In the genomic region with DNA sequence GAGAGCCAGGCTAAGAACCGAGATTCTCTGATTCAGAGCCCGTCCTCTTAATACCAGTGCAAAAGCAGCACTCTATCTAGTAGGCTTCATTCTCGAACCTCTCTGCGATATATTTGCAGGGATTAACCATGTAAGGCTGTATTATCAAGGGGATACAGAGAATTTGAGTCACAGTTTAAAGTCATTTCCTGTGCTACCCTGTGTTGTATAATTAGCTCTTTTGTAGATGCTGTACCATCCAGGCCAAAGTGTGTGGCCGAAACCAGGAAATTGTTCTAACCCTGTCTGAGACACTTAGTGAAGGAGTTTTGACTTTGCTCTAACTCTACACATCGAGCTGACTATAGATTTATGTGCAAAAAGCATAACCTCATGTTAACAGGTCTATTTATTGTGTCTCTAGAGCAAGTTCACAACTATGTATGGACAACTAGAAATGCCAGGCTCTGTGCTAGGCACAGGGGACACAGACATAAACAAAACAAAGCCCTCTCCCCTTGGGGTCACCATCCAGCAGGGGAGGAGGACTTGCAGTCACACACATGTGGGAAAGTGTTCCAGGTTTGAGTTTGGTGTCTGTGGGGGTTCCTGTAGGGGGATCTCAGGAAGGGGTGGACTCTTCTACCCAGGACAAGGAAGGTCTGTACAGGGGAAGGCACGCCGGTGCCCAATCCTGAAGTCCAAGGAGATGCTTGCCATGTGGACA, we compare ENCODE assay signal across 8 cellular contexts.
DNase-seq lines count a peak whose midpoint lies in the region; ATAC-seq and TF ChIP-seq lines count a peak whose summit lies in the region.

No MANE protein-coding gene starts in this region.

- no peak for TF ChIP-seq CTCF in right lobe of liver (IDR thresholded peaks at IDR 0.05)
- no peak for TF ChIP-seq CTCF in vagina (IDR thresholded peaks at IDR 0.05)

- peaks cover 41% of the 10 kb centered on the region for H3K36me3 Mint-ChIP-seq in activated CD4-positive, alpha-beta T cell treated with anti-CD3 and anti-CD28 coated beads for 36 hours (ENCODE audit: low read depth)

- POLR2A ChIA-PET in activated CD4-positive, alpha-beta T cell treated with anti-CD3 and anti-CD28 coated beads for 36 hours (lab: Charles Lee) = interaction anchor here (0.6 to 1.2 kb wide), 4 partner anchors 12 to 526 kb away, joined by 3 to 4 read pairs (median 3); no protein-coding TSS in a partner anchor

- peaks cover 75% of the 10 kb centered on the region for H3K4me1 Mint-ChIP-seq in activated CD4-positive, alpha-beta T cell treated with anti-CD3 and anti-CD28 coated beads for 36 hours

- 57% methylated on average over 8 of the region's 8 CpGs for WGBS in right lobe of liver (ENCODE audit: insufficient coverage, low coverage, low lambda C conversion rate, missing lambda C conversion rate)

- H3K27ac ChIP-seq in right lobe of liver (peak overlapping the region in 2 of 3 donors; percentile 10 to 59), vagina (peak overlapping the region; percentile 61)

- H3K4me1 ChIP-seq in right lobe of liver (peaks cover 0 to 39% (median 15%) of the 10 kb centered on the region in 4 donors), vagina (peaks cover 66% of the 10 kb centered on the region)

- no peak overlapping the region for H3K4me3 ChIP-seq in right lobe of liver
- H3K4me3 ChIP-seq in vagina = no peak overlapping the region

- no peaks in the 10 kb centered on the region for H3K9me3 ChIP-seq in right lobe of liver
- no peaks in the 10 kb centered on the region for H3K9me3 ChIP-seq in vagina

- peak; percentile 78 for DNase-seq in activated CD4-positive, alpha-beta T cell treated with anti-CD3 and anti-CD28 coated beads for 36 hours
- no peak for DNase-seq in activated CD4-positive, alpha-beta T cell treated with anti-CD3 and anti-CD28 coated beads, Interleukin-2, amount 50 U/mL, for 4 hours
- peak; percentile 26 for DNase-seq in activated CD8-positive, alpha-beta memory T cell treated with anti-CD3 and anti-CD28 coated beads, Interleukin-2, amount 50 U/mL, for 24 hours (ENCODE audit: extremely low read depth)
- DNase-seq in right lobe of liver = no peak
- DNase-seq in vagina (ENCODE audit: extremely low spot score in 2 of 2) = no peak
- DNase-seq in GM19238 (ENCODE audit: insufficient read length, low spot score) = no peak
- DNase-seq in posterior vena cava (ENCODE audit: low spot score) = no peak

- H3K27me3 Mint-ChIP-seq in activated CD4-positive, alpha-beta T cell treated with anti-CD3 and anti-CD28 coated beads for 36 hours = no peaks in the 10 kb centered on the region

- no peaks in the 10 kb centered on the region for H3K27me3 ChIP-seq in right lobe of liver
- H3K27me3 ChIP-seq in vagina = no peaks in the 10 kb centered on the region

- CTCF ChIA-PET in activated CD4-positive, alpha-beta T cell treated with anti-CD3 and anti-CD28 coated beads for 36 hours (lab: Charles Lee) = interaction anchor here (1.1 to 2.7 kb wide), 3 partner anchors 74 to 182 kb away, joined by 3 to 9 read pairs (median 5); a partner anchor contains a TSS

- H3K27ac Mint-ChIP-seq in activated CD4-positive, alpha-beta T cell treated with anti-CD3 and anti-CD28 coated beads for 36 hours = peak overlapping the region; percentile 71

- TF ChIP-seq POLR2A in right lobe of liver (IDR thresholded peaks at IDR 0.05) (no peak), vagina (IDR thresholded peaks at IDR 0.05) (no peak)

- peaks cover 5% of the 10 kb centered on the region for H3K9me3 Mint-ChIP-seq in activated CD4-positive, alpha-beta T cell treated with anti-CD3 and anti-CD28 coated beads for 36 hours (ENCODE audit: low read depth)

- peak; percentile 78 for ATAC-seq in activated CD4-positive, alpha-beta T cell treated with anti-CD3 and anti-CD28 coated beads for 36 hours
- peak; percentile 79 for ATAC-seq in HG03108 (IDR thresholded peaks at IDR 0.05; ENCODE audit: unreplicated experiment)
- ATAC-seq in right lobe of liver = peak in 3 of 4 donors; percentile 13 to 62 (median 34)

- peak overlapping the region; percentile 11 for H3K4me3 Mint-ChIP-seq in activated CD4-positive, alpha-beta T cell treated with anti-CD3 and anti-CD28 coated beads for 36 hours

- H3K36me3 ChIP-seq in right lobe of liver (no peaks in the 10 kb centered on the region), vagina (no peaks in the 10 kb centered on the region)

- intact Hi-C loops in activated CD4-positive, alpha-beta T cell treated with anti-CD3 and anti-CD28 coated beads for 36 hours (cut with DNase I, micrococcal nuclease) = loop anchor here (1.0 to 5.0 kb wide), 9 partner anchors 19 to 388 kb away; no protein-coding TSS in a partner anchor
- intact Hi-C loops in right lobe of liver (cut with DNase I) = no loop called here
- intact Hi-C loops in vagina (cut with DNase I) = no loop called here
- intact Hi-C loops in posterior vena cava (cut with DNase I) = no loop called here

Comparison
In these comparisons a context has a peak if more than half of its experiments do, and no peak if none do; other contexts are left out.
1. DNase-seq: peak in activated CD4-positive, alpha-beta T cell treated with anti-CD3 and anti-CD28 coated beads for 36 hours (single experiment) and activated CD8-positive, alpha-beta memory T cell treated with anti-CD3 and anti-CD28 coated beads, Interleukin-2, amount 50 U/mL, for 24 hours (single experiment); none in activated CD4-positive, alpha-beta T cell treated with anti-CD3 and anti-CD28 coated beads, Interleukin-2, amount 50 U/mL, for 4 hours (0 of 2), right lobe of liver (0 of 3), vagina (0 of 2), GM19238 (single experiment) and posterior vena cava (single experiment).
2. intact Hi-C loops: an anchor here in activated CD4-positive, alpha-beta T cell treated with anti-CD3 and anti-CD28 coated beads for 36 hours (1.0 to 5.0 kb wide); none called in right lobe of liver, vagina and posterior vena cava.
3. Peak in every context shown above with its lines, with median percentiles within 50 percentile points of each other: ATAC-seq.